ENCODE assay signal across 37 cellular contexts in the genomic region with DNA sequence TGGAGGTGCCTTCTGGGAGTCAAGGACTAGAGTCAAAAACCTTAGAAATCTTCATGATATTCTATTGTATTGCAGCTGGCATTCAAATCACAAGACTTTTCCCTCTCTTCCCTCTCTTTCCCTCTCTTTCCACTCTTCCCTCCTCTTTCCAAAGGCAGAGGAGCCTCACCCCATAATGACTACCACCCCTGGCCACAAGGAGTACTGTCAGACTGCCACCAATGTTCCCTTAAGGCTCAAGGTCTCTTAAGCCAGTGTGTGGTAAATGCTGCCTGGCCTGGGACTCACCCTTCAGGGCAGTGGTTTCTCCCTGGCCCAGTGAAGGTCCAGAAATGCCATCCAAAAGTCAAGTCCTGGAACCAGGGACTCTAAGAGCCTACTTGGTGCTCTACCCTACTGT.
"Had no signal": no experiment of that assay in that cellular context is flagged by ENCODE, and none has a peak within 500 bp of the region (broad histone marks: within the 10 kb centered on the region; RNA-seq: fewer than 3 reads in every experiment).

No MANE protein-coding gene starts in this region.

- H3K27ac ChIP-seq: adrenal gland, cardiac muscle cell, VCaP had no signal

- H3K4me3 ChIP-seq: adrenal gland, cardiac muscle cell had no signal

- ATAC-seq: activated CD4-positive, CD25-positive, alpha-beta regulatory T cell treated with anti-CD3 and anti-CD28 coated beads, Interleukin-2, amount 50 U/mL, for 24 hours; activated CD8-positive, alpha-beta T cell treated with anti-CD3 and anti-CD28 coated beads for 36 hours; activated naive CD4-positive, alpha-beta T cell treated with anti-CD3 and anti-CD28 coated beads, Interleukin-2, amount 50 U/mL, for 72 hours; activated T-cell treated with anti-CD3 and anti-CD28 coated beads, Interleukin-2, amount 50 U/mL, for 4 hours; activated T-cell treated with anti-CD3 and anti-CD28 coated beads, Interleukin-2, amount 50 U/mL, for 72 hours; activated T-helper 17 cell treated with anti-CD3 and anti-CD28 coated beads, Interleukin-2, amount 50 U/mL, for 72 hours had no signal

- H3K9me3 ChIP-seq: adrenal gland had no signal

- H3K36me3 Mint-ChIP-seq: activated CD4-positive, alpha-beta memory T cell treated with anti-CD3 and anti-CD28 coated beads for 36 hours; activated naive CD4-positive, alpha-beta T cell treated with anti-CD3 and anti-CD28 coated beads, Interleukin-2, amount 50 U/mL, for 72 hours; activated naive CD8-positive, alpha-beta T cell treated with anti-CD3 and anti-CD28 coated beads for 36 hours; brain had no signal

- H3K4me1 Mint-ChIP-seq: activated CD4-positive, alpha-beta T cell treated with anti-CD3 and anti-CD28 coated beads, Interleukin-2, amount 10 ng/mL, durations not matched to agents 24 days and 14 days; activated naive CD8-positive, alpha-beta T cell treated with anti-CD3 and anti-CD28 coated beads for 36 hours; activated T-helper 17 cell treated with anti-CD3 and anti-CD28 coated beads, Interleukin-2, amount 50 U/mL, for 72 hours; brain; central memory CD8-positive, alpha-beta T cell had no signal

- H3K4me3 Mint-ChIP-seq: activated CD4-positive, alpha-beta memory T cell treated with anti-CD3 and anti-CD28 coated beads for 36 hours; activated CD4-positive, alpha-beta T cell treated with anti-CD3 and anti-CD28 coated beads, Interleukin-2, amount 10 ng/mL, durations not matched to agents 24 days and 14 days; activated CD8-positive, alpha-beta T cell treated with anti-CD3 and anti-CD28 coated beads for 36 hours; activated naive CD4-positive, alpha-beta T cell treated with anti-CD3 and anti-CD28 coated beads for 36 hours; activated naive CD8-positive, alpha-beta T cell treated with anti-CD3 and anti-CD28 coated beads for 36 hours; activated T-cell treated with anti-CD3 and anti-CD28 coated beads, Interleukin-2, amount 50 U/mL, for 4 hours; activated T-cell treated with anti-CD3 and anti-CD28 coated beads, Interleukin-2, amount 50 U/mL, for 72 hours; activated T-helper 1 cell treated with anti-CD3 and anti-CD28 coated beads, Interleukin-12 subunit alpha, Interleukin-12 subunit beta, Interleukin-2, Interleukin-4 antibody, amounts not matched to agents 30 ng/mL and 10 ng/mL and 1 ng/mL, durations not matched to agents 14 hours and 24 hours and 36 hours; activated T-helper 17 cell treated with anti-CD3 and anti-CD28 coated beads, Interleukin-2, amount 50 U/mL, for 72 hours; brain; central memory CD8-positive, alpha-beta T cell; T-helper 1 cell treated with Interleukin-12 subunit alpha and Interleukin-12 subunit beta and Interleukin-4 antibody, amounts not matched to agents 30 μg/mL and 1 μg/mL, for 36 hours; T-helper 2 cell treated with Interferon-gamma antibody and Interleukin-4, amounts not matched to agents 5 μg/mL and 100 μg/mL, for 36 hours had no signal

- H3K27ac Mint-ChIP-seq: activated CD4-positive, alpha-beta memory T cell treated with anti-CD3 and anti-CD28 coated beads for 36 hours; activated CD4-positive, alpha-beta T cell treated with anti-CD3 and anti-CD28 coated beads, Interleukin-2, amount 10 ng/mL, durations not matched to agents 24 days and 14 days; activated CD8-positive, alpha-beta T cell treated with anti-CD3 and anti-CD28 coated beads for 36 hours; activated naive CD4-positive, alpha-beta T cell treated with anti-CD3 and anti-CD28 coated beads for 36 hours; activated naive CD4-positive, alpha-beta T cell treated with anti-CD3 and anti-CD28 coated beads, Interleukin-2, amount 50 U/mL, for 72 hours; activated naive CD8-positive, alpha-beta T cell treated with anti-CD3 and anti-CD28 coated beads for 36 hours; activated T-cell treated with anti-CD3 and anti-CD28 coated beads, Interleukin-2, amount 50 U/mL, for 72 hours; activated T-helper 1 cell treated with anti-CD3 and anti-CD28 coated beads, Interleukin-12 subunit alpha, Interleukin-12 subunit beta, Interleukin-2, Interleukin-4 antibody, amounts not matched to agents 30 ng/mL and 10 ng/mL and 1 ng/mL, durations not matched to agents 14 hours and 24 hours and 36 hours; activated T-helper 17 cell treated with anti-CD3 and anti-CD28 coated beads, Interleukin-2, amount 50 U/mL, for 72 hours; brain; T-helper 1 cell treated with Interleukin-12 subunit alpha and Interleukin-12 subunit beta and Interleukin-4 antibody, amounts not matched to agents 30 μg/mL and 1 μg/mL, for 36 hours; T-helper 2 cell treated with Interferon-gamma antibody and Interleukin-4, amounts not matched to agents 5 μg/mL and 100 μg/mL, for 36 hours had no signal

- DNase-seq: activated CD4-positive, alpha-beta memory T cell treated with anti-CD3 and anti-CD28 coated beads for 36 hours; activated CD4-positive, alpha-beta T cell treated with anti-CD3 and anti-CD28 coated beads for 1 hour; activated CD4-positive, alpha-beta T cell treated with anti-CD3 and anti-CD28 coated beads for 4 hours; activated CD4-positive, alpha-beta T cell treated with anti-CD3 and anti-CD28 coated beads, Interleukin-2, amount 10 ng/mL, durations not matched to agents 24 days and 14 days; activated CD4-positive, alpha-beta T cell treated with anti-CD3 and anti-CD28 coated beads, Interleukin-2, amount 50 U/mL, for 1 hour; activated CD4-positive, alpha-beta T cell treated with anti-CD3 and anti-CD28 coated beads, Interleukin-2, amount 50 U/mL, for 4 hours; activated CD4-positive, CD25-positive, alpha-beta regulatory T cell; activated CD8-positive, alpha-beta memory T cell treated with anti-CD3 and anti-CD28 coated beads, Interleukin-2, amount 50 U/mL, for 4 hours; activated CD8-positive, alpha-beta T cell treated with anti-CD3 and anti-CD28 coated beads for 36 hours; activated effector memory CD4-positive, alpha-beta T cell treated with anti-CD3 and anti-CD28 coated beads, Interleukin-2, amount 50 U/mL, for 16 hours; activated gamma-delta T cell treated with Interleukin-2 at 50 U/mL for 16 hours; activated naive CD4-positive, alpha-beta T cell; activated naive CD4-positive, alpha-beta T cell treated with anti-CD3 and anti-CD28 coated beads for 36 hours; activated naive CD4-positive, alpha-beta T cell treated with anti-CD3 and anti-CD28 coated beads, Interleukin-2, amount 50 U/mL, for 16 hours; activated naive CD8-positive, alpha-beta T cell treated with anti-CD3 and anti-CD28 coated beads for 36 hours; activated T-cell treated with anti-CD3 and anti-CD28 coated beads for 4 hours; activated T-cell treated with anti-CD3 and anti-CD28 coated beads, Interleukin-2, amount 50 U/mL, for 1 hour; activated T-cell treated with anti-CD3 and anti-CD28 coated beads, Interleukin-2, amount 50 U/mL, for 4 hours; activated T-cell treated with anti-CD3 and anti-CD28 coated beads, Interleukin-2, amount 50 U/mL, for 72 hours; adrenal gland; amniotic stem cell; aorta; caudate nucleus; cerebellar nuclear complex; T-helper 1 cell; T-helper 2 cell; T-helper 9 cell had no signal

- H3K4me1 ChIP-seq: adrenal gland had no signal

- H3K27me3 Mint-ChIP-seq: activated CD4-positive, alpha-beta memory T cell treated with anti-CD3 and anti-CD28 coated beads for 36 hours; activated CD4-positive, alpha-beta T cell treated with anti-CD3 and anti-CD28 coated beads, Interleukin-2, amount 10 ng/mL, durations not matched to agents 24 days and 14 days; activated CD8-positive, alpha-beta T cell treated with anti-CD3 and anti-CD28 coated beads for 36 hours; activated naive CD8-positive, alpha-beta T cell treated with anti-CD3 and anti-CD28 coated beads for 36 hours; activated T-helper 17 cell treated with anti-CD3 and anti-CD28 coated beads, Interleukin-2, amount 50 U/mL, for 72 hours; brain; central memory CD8-positive, alpha-beta T cell had no signal

- H3K9me3 Mint-ChIP-seq: activated CD4-positive, alpha-beta T cell treated with anti-CD3 and anti-CD28 coated beads, Interleukin-2, amount 10 ng/mL, durations not matched to agents 24 days and 14 days; activated CD8-positive, alpha-beta T cell treated with anti-CD3 and anti-CD28 coated beads for 36 hours; activated naive CD4-positive, alpha-beta T cell treated with anti-CD3 and anti-CD28 coated beads for 36 hours; activated T-helper 1 cell treated with anti-CD3 and anti-CD28 coated beads, Interleukin-12 subunit alpha, Interleukin-12 subunit beta, Interleukin-2, Interleukin-4 antibody, amounts not matched to agents 30 ng/mL and 10 ng/mL and 1 ng/mL, durations not matched to agents 14 hours and 24 hours and 36 hours; T-helper 1 cell treated with Interleukin-12 subunit alpha and Interleukin-12 subunit beta and Interleukin-4 antibody, amounts not matched to agents 30 μg/mL and 1 μg/mL, for 36 hours; T-helper 2 cell treated with Interferon-gamma antibody and Interleukin-4, amounts not matched to agents 5 μg/mL and 100 μg/mL, for 36 hours had no signal

- H3K36me3 ChIP-seq: adrenal gland, cardiac muscle cell had no signal

- H3K27me3 ChIP-seq: adrenal gland, cardiac muscle cell had no signal
